Comparison of ENCODE assay signal across 19 cellular contexts in the genomic region with DNA sequence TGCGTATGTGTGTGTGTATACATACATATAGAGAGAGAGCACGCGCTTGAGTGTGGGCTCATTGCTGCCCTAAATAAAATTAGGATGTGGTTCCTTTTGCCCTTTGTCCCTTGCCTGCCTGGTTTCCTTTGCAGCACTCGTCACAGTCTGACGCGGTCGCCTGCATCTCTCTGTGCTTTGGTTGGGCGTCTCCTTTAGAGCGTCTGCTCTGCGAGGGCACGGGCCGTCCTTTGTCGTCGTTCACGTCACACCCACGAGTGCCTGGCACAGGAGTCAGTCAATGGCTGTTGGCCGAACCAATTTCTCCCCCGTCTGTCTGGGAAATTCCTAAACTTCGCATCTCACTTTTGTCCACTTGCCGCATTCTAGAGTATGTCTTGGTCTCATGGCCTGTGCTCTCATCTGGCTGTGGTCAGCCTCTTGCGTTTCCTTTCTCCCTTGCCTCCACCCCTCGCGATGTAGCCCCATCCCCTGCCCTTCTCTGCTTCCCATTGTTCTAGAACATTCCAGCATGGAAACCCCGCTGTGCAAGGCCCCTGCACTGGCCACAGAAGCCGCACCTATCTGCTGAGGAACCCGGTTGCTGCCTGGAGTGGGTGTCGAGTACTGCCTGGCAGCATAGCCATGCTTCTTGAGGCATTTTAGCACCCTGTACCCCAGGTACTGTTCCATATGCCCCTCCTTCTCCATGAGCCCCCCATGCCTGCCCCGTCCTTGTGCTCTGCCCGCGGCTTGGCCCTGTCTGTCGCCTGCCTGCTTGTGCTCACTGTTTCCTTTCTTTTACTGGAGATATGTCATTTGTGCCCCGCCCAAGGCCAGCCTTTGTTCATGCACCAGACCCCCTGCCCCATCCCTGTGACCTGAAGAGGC. TPM values are rescaled to one million over a fixed set of nuclear protein-coding genes. Genes with fewer than 3 reads are reported as not detected.
A peak's percentile ranks its signal among the peaks of the same experiment; 100 is the strongest.
DNase-seq lines count a peak whose midpoint lies in the region; ATAC-seq and TF ChIP-seq lines count a peak whose summit lies in the region.
"Had no signal": no experiment of that assay in that cellular context is flagged by ENCODE, and none has a peak within 500 bp of the region (broad histone marks: within the 10 kb centered on the region; RNA-seq: fewer than 3 reads in every experiment).

No MANE protein-coding gene starts in this region.

- no peak overlapping the region for H3K14ac ChIP-seq in trophoblast cell (ENCODE audit: low read length)

- no peak overlapping the region for H3K23ac ChIP-seq in trophoblast cell (ENCODE audit: low read length)

- H2AK5ac ChIP-seq in trophoblast cell (ENCODE audit: low read length): no peak overlapping the region

- H4K91ac ChIP-seq in trophoblast cell (ENCODE audit: low read depth, low read length): no peak overlapping the region

- no peak overlapping the region for H2AFZ ChIP-seq in trophoblast cell (ENCODE audit: insufficient read depth, low read length, poor library complexity)

- H3K36me3 ChIP-seq in H7 (replicated peaks; ENCODE audit: control insufficient read depth, insufficient read depth, low read length): peaks cover 2% of the 10 kb centered on the region
- peaks cover 29% of the 10 kb centered on the region for H3K36me3 ChIP-seq in endodermal cell (ENCODE audit: control insufficient read depth, insufficient read depth, low read length)
- H3K36me3 ChIP-seq in trophoblast cell (ENCODE audit: control insufficient read depth in 1 of 2, insufficient read depth in 2 of 2, low read length in 2 of 2): peaks cover 42 to 56% of the 10 kb centered on the region in 2 experiments

- no peak overlapping the region for H2BK5ac ChIP-seq in trophoblast cell (ENCODE audit: low read depth, low read length, poor library complexity)

- DNase-seq in H7 (peak; percentile 86), RWPE1 (ENCODE audit: low spot score) (no peak), endodermal cell (peak; percentile 78), trophoblast cell (no peak), DMS79 treated with DMSO at 0.1 percent for 48 hours (lab: John Stamatoyannopoulos, UW) (no peak), NCI-H2196 (lab: John Stamatoyannopoulos, UW; ENCODE audit: unreplicated experiment) (no peak), T-helper 2 cell (no peak)
- DNase-seq: activated CD4-positive, CD25-positive, alpha-beta regulatory T cell; caudate nucleus; DND-41; NCI-H2081; NCI-H748 treated with DMSO at 0.1 percent for 48 hours; stimulated activated CD4-positive, alpha-beta T cell treated with anti-CD3 and anti-CD28 coated beads, Interleukin-2, amount 100 ng/mL, for 48 hours; T-helper 1 cell; thyroid gland had no signal

- peak overlapping the region; percentile 54 for H3K27ac Mint-ChIP-seq in endodermal cell

- H3K79me1 ChIP-seq in trophoblast cell (ENCODE audit: low read length): no peaks in the 10 kb centered on the region

- CTCF ChIA-PET in RWPE1 (lab: Yijun Ruan, JAX): no interaction called here

- H4K8ac ChIP-seq in trophoblast cell (ENCODE audit: low read depth, low read length): no peak overlapping the region

- H3K27me3 ChIP-seq in H7 (ENCODE audit: control insufficient read depth, insufficient read depth, low read length) (no peaks in the 10 kb centered on the region), endodermal cell (ENCODE audit: control insufficient read depth, insufficient read depth, low read length, poor library complexity, severe bottlenecking) (no peaks in the 10 kb centered on the region), trophoblast cell (ENCODE audit: insufficient read depth, low read length) (no peaks in the 10 kb centered on the region)
- H3K27me3 ChIP-seq: BLaER1 treated with 17β-estradiol and CSF1 and Interleukin-3, amounts not matched to agents 10 nM and 100 nM; gastroesophageal sphincter; thyroid gland had no signal

- H3K4me2 ChIP-seq in trophoblast cell (ENCODE audit: low read length): no peak overlapping the region

- H3K27ac ChIP-seq in RWPE1 (peak overlapping the region; percentile 98), endodermal cell (ENCODE audit: low read depth, low read length) (no peak overlapping the region), trophoblast cell (ENCODE audit: low read depth, low read length) (no peak overlapping the region)
- H3K27ac ChIP-seq: gastroesophageal sphincter, thyroid gland had no signal

- no peak overlapping the region for H3K4me3 ChIP-seq in H7 (ENCODE audit: insufficient read depth, low read depth, low read length)
- no peak overlapping the region for H3K4me3 ChIP-seq in endodermal cell (ENCODE audit: low read length)
- no peak overlapping the region for H3K4me3 ChIP-seq in trophoblast cell (ENCODE audit: low read depth, low read length)
- H3K4me3 ChIP-seq: BLaER1 treated with 17β-estradiol and CSF1 and Interleukin-3, amounts not matched to agents 10 nM and 100 nM; gastroesophageal sphincter; thyroid gland had no signal

- H3K9me3 ChIP-seq in endodermal cell (ENCODE audit: control insufficient read depth, low read length) (no peaks in the 10 kb centered on the region), trophoblast cell (ENCODE audit: insufficient read depth, low read depth, low read length) (peaks cover 2% of the 10 kb centered on the region)
- H3K9me3 ChIP-seq: gastroesophageal sphincter, thyroid gland had no signal

- no peak overlapping the region for H2BK120ac ChIP-seq in trophoblast cell (ENCODE audit: insufficient read depth, low read length, poor library complexity)

- no peak overlapping the region for H3K18ac ChIP-seq in trophoblast cell (ENCODE audit: low read length)

- no peak for TF ChIP-seq CTCF in RWPE1 (conservative IDR thresholded peaks at IDR 0.05; ENCODE audit: low read depth)
- no peak for TF ChIP-seq CTCF in endodermal cell (conservative IDR thresholded peaks at IDR 0.05)

- ATAC-seq in HG03097 (IDR thresholded peaks at IDR 0.05; ENCODE audit: low FRiP score, unreplicated experiment): no peak
- ATAC-seq: gastroesophageal sphincter, right cardiac atrium had no signal

- WGBS in endodermal cell (ENCODE audit: insufficient coverage in 1 of 2, insufficient read length in 1 of 2), 2 experiments: 80 to 84% methylated on average over 23 to 32 of the region's 32 CpGs
- no CpG with 5 or more reads among the region's 32 CpGs for WGBS in trophoblast cell (ENCODE audit: extremely low coverage, insufficient coverage, insufficient read length)

- peak overlapping the region; percentile 82 for H3K4ac ChIP-seq in trophoblast cell (ENCODE audit: low read depth, low read length)

- peaks cover 2% of the 10 kb centered on the region for H3K4me1 ChIP-seq in endodermal cell (ENCODE audit: control insufficient read depth, insufficient read depth, low read length)
- peaks cover 0 to 3% of the 10 kb centered on the region in 2 experiments for H3K4me1 ChIP-seq in trophoblast cell (ENCODE audit: control insufficient read depth in 1 of 2, insufficient read depth in 2 of 2, low read length in 2 of 2)

- H3K36me3 Mint-ChIP-seq in endodermal cell (ENCODE audit: low read depth): peaks cover 47% of the 10 kb centered on the region

- H4K12ac ChIP-seq in trophoblast cell (ENCODE audit: low read depth, low read length): no peak overlapping the region

- H3K9ac ChIP-seq in endodermal cell (ENCODE audit: extremely low read depth, low read length, poor library complexity, severe bottlenecking): no peak overlapping the region
- H3K9ac ChIP-seq in trophoblast cell (ENCODE audit: low read length): no peak overlapping the region

- H3K9me3 Mint-ChIP-seq in endodermal cell: no peaks in the 10 kb centered on the region

- peaks cover 33% of the 10 kb centered on the region for H3K79me2 ChIP-seq in trophoblast cell (ENCODE audit: control insufficient read depth, insufficient read depth, low read length, poor library complexity)

- no peak overlapping the region for H2BK12ac ChIP-seq in trophoblast cell (ENCODE audit: low read length)

- H3K27me3 Mint-ChIP-seq in endodermal cell (ENCODE audit: insufficient read depth): no peaks in the 10 kb centered on the region

- peaks cover 18% of the 10 kb centered on the region for H3K4me1 Mint-ChIP-seq in endodermal cell

- H3K4me3 Mint-ChIP-seq in endodermal cell: no peak overlapping the region

- POLR2A ChIA-PET in RWPE1 (lab: Yijun Ruan, JAX; ENCODE audit: low non-redundant PET): no interaction called here

RNA-seq across cellular contexts. Expression of a gene that starts 8.0 kb away (rescaled TPM):
- 65.4 and 80.6 TPM in 2 replicates for total RNA-seq in H7 (2014; rRNA removed; shearing (Covaris generic))
- total RNA-seq in endodermal cell: 10 to 100 TPM; 48.8 to 72.7 TPM
- polyA plus RNA-seq in endodermal cell (2013, experiment 1 of 2): 72.4 TPM
- polyA plus RNA-seq in endodermal cell (2013, experiment 2 of 2): 65.4 TPM
- 58.8 and 59.3 TPM in 2 replicates for polyA plus RNA-seq in trophoblast cell (2013)

RNA-seq across cellular contexts. Expression of a gene that starts 48.8 kb away (rescaled TPM):
- total RNA-seq in H7 (2014; rRNA removed; shearing (Covaris generic)): 267 and 360 TPM in 2 replicates
- 100 to 1,000 TPM; 181 to 189 TPM for total RNA-seq in endodermal cell
- polyA plus RNA-seq in endodermal cell (2013, experiment 1 of 2): 145 TPM
- polyA plus RNA-seq in endodermal cell (2013, experiment 2 of 2): 147 TPM
- polyA plus RNA-seq in trophoblast cell (2013): 76.4 and 79.7 TPM in 2 replicates

RNA-seq across cellular contexts. Expression of a gene that starts 49.3 kb away (rescaled TPM):
- total RNA-seq in H7 (2014; rRNA removed; shearing (Covaris generic)): 12.6 and 16.1 TPM in 2 replicates
- total RNA-seq in endodermal cell: 10 to 100 TPM; 50.4 to 61.6 TPM
- polyA plus RNA-seq in endodermal cell (2013, experiment 1 of 2): 19.2 TPM
- polyA plus RNA-seq in endodermal cell (2013, experiment 2 of 2): 17.1 TPM
- polyA plus RNA-seq in trophoblast cell (2013): 8.1 and 8.5 TPM in 2 replicates

Comparison
In these comparisons a context has a peak if more than half of its experiments do, and no peak if none do; other contexts are left out.
1. DNase-seq: peak in H7 (single experiment) and endodermal cell (single experiment); none in RWPE1 (single experiment), trophoblast cell (0 of 2), DMS79 treated with DMSO at 0.1 percent for 48 hours (single experiment), NCI-H2196 (single experiment) and T-helper 2 cell (0 of 5).